Comparison of ENCODE assay signal across 8 cellular contexts in the genomic region with DNA sequence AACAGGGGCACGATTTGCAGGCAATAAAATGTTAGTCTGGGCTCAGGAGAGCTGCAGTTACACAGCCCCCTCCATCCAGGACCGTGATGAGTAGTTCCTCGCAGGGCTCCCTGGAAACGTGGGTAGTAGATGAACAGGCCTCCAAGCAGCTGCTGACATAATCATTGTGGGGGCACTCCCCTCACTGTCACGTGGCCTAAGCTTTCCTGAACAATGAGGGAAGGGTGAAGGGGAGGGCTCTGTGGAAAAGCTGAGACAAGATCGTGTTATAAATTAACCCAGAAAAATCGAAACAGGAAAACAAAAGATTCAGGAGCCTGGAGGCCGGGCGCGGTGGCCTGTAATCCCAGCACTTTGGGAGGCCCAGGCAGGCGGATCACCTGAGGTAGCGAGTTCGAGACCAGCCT. TPM values are rescaled to one million over a fixed set of nuclear protein-coding genes. Genes with fewer than 3 reads are reported as not detected.
DNase-seq lines count a peak whose midpoint lies in the region; ATAC-seq and TF ChIP-seq lines count a peak whose summit lies in the region.

No MANE protein-coding gene starts in this region.

- BruUV-seq in OCI-LY7 (replicated peaks; lab: Mats Ljungman, UMichigan) = no TSS peak

- peak overlapping the region; percentile 18 for H3K27ac ChIP-seq in OCI-LY7 (ENCODE audit: low read depth, low read length, poor library complexity, severe bottlenecking)

- H2AFZ ChIP-seq in OCI-LY7 (ENCODE audit: low read length) = no peak overlapping the region; the same call in 1 of the 2 replicates

- no peak for TF ChIP-seq CTCF in GM10266 (IDR thresholded peaks at IDR 0.05; ENCODE audit: control insufficient read depth, insufficient read depth, low read depth, missing control alignments)
- TF ChIP-seq CTCF in OCI-LY7 (conservative IDR thresholded peaks at IDR 0.05; ENCODE audit: low read length) = no peak

- peaks cover 56% of the 10 kb centered on the region for H3K4me1 ChIP-seq in OCI-LY7 (ENCODE audit: insufficient read depth, low read length, poor library complexity, severe bottlenecking)

- DNase-seq in GM10266 (ENCODE audit: extremely low spot score) (peak; percentile 46), OCI-LY7 (ENCODE audit: low spot score) (no peak), astrocyte of the hippocampus (ENCODE audit: low read depth, low spot score) (peak; percentile 94), hepatic stellate cell (ENCODE audit: low spot score) (peak; percentile 75), renal cortical epithelial cell (ENCODE audit: low read depth) (peak; percentile 99), mesenteric fat pad (ENCODE audit: low spot score) (no peak)

- H3K4me2 ChIP-seq in OCI-LY7 (ENCODE audit: low read length) = peak overlapping the region; percentile 95

- H3K79me2 ChIP-seq in OCI-LY7 (ENCODE audit: insufficient read depth, low read depth, low read length) = peaks cover 12% of the 10 kb centered on the region; the same call in 1 of the 2 replicates

- no peaks in the 10 kb centered on the region for H3K9me3 ChIP-seq in OCI-LY7 (ENCODE audit: low read length)

- no peaks in the 10 kb centered on the region; the same call in 1 of the 2 replicates for H4K20me1 ChIP-seq in OCI-LY7 (ENCODE audit: insufficient read depth, low read length)

- H3K4me3 ChIP-seq in OCI-LY7 (ENCODE audit: low read depth, low read length, poor library complexity, severe bottlenecking) = no peak overlapping the region

- ATAC-seq in GM21529 (IDR thresholded peaks at IDR 0.05; ENCODE audit: unreplicated experiment) = no peak
- ATAC-seq in GM19463 (IDR thresholded peaks at IDR 0.05; ENCODE audit: unreplicated experiment) = no peak

- POLR2A ChIA-PET in OCI-LY7 (lab: Charles Lee) = interaction anchor here (1.0 kb wide), 1 partner anchor 27 kb away, joined by 5 read pairs; no protein-coding TSS in a partner anchor

- CTCF ChIA-PET in OCI-LY7 (lab: Charles Lee; ENCODE audit: unreplicated experiment) = no interaction called here

- peaks cover 23% of the 10 kb centered on the region for H3K36me3 ChIP-seq in OCI-LY7 (ENCODE audit: insufficient read depth, low read length)

- H3K9me2 ChIP-seq in OCI-LY7 (ENCODE audit: insufficient read depth, low read length) = no peaks in the 10 kb centered on the region

- intact Hi-C loops in OCI-LY7 (cut with micrococcal nuclease; ENCODE audit: unreplicated experiment) = loop anchor here (10.0 kb wide), 1 partner anchor 319 kb away; a partner anchor contains a TSS

RNA-seq across cellular contexts. Expression of a gene that starts 1.3 kb away (rescaled TPM):
- 13.9 and 15.4 TPM in 2 replicates for total RNA-seq in OCI-LY7 (2014; rRNA removed; shearing (Covaris generic))
- total RNA-seq in OCI-LY7 (2022) (38.0 and 48.0 TPM in 2 replicates), renal cortical epithelial cell (4.3 and 34.5 TPM in 2 replicates), mesenteric fat pad (316 TPM)

RNA-seq across cellular contexts. Expression of a gene that starts 9.2 kb away (rescaled TPM):
- 10.4 and 21.2 TPM in 2 replicates for total RNA-seq in OCI-LY7 (2014; rRNA removed; shearing (Covaris generic))
- total RNA-seq in OCI-LY7 (2022) = 40.9 and 45.1 TPM in 2 replicates
- 2.6 and 6.2 TPM in 2 replicates for total RNA-seq in renal cortical epithelial cell
- total RNA-seq in mesenteric fat pad = 52.4 TPM

RNA-seq across cellular contexts. Expression of a gene that starts 22.6 kb away (rescaled TPM):
- 34.6 and 57.0 TPM in 2 replicates for total RNA-seq in OCI-LY7 (2014; rRNA removed; shearing (Covaris generic))
- total RNA-seq in OCI-LY7 (2022) = 43.9 and 45.4 TPM in 2 replicates
- 22.7 and 24.0 TPM in 2 replicates for total RNA-seq in renal cortical epithelial cell
- total RNA-seq in mesenteric fat pad = 16.3 TPM

RNA-seq across cellular contexts. Expression of a gene that starts 29.6 kb away (rescaled TPM):
- total RNA-seq in OCI-LY7 (2014; rRNA removed; shearing (Covaris generic)) = 0.44 and 0.75 TPM in 2 replicates
- total RNA-seq in OCI-LY7 (2022) = 4.6 and 5.8 TPM in 2 replicates
- total RNA-seq in renal cortical epithelial cell = not detected in 2 replicates
- total RNA-seq in mesenteric fat pad = not detected

RNA-seq across cellular contexts. Expression of a gene that starts 35.2 kb away (rescaled TPM):
- total RNA-seq in OCI-LY7 (2014; rRNA removed; shearing (Covaris generic)) = not detected in 2 replicates
- total RNA-seq in OCI-LY7 (2022) (0.10 TPM in 1 of 2 replicates, not detected in the other), renal cortical epithelial cell (0.17 TPM in 1 of 2 replicates, not detected in the other), mesenteric fat pad (not detected)

Comparison
In these comparisons a context has a peak if more than half of its experiments do, and no peak if none do; other contexts are left out.
1. DNase-seq: peak in GM10266 (single experiment), astrocyte of the hippocampus (single experiment), hepatic stellate cell (single experiment) and renal cortical epithelial cell (single experiment); none in OCI-LY7 (single experiment) and mesenteric fat pad (single experiment).